ENCODE assay signal across 8 cellular contexts in genomic region chr22:44295406-44295805, GRCh38. TPM values are rescaled to one million over a fixed set of nuclear protein-coding genes. Genes with fewer than 3 reads are reported as not detected.
"Had no signal": no experiment of that assay in that cellular context is flagged by ENCODE, and none has a peak within 500 bp of the region (broad histone marks: within the 10 kb centered on the region; RNA-seq: fewer than 3 reads in every experiment).

No MANE protein-coding gene starts in this region.

- DNase-seq: GDM1, GF-D8 had no signal

- ATAC-seq: GM12878 had no signal

- FAIRE-seq: G401.6, GM12878, GM12891, GM12892, GM18507, GM19239 had no signal

- H3K4me3 ChIP-seq: GM12878 had no signal

RNA-seq across cellular contexts. Expression of gene SHISAL1, which starts 17.3 kb away (rescaled TPM):
- total RNA-seq: GM12878 had no signal
- polyA plus RNA-seq: GM12878 had no signal
